8 cellular contexts compared by ENCODE assay signal in the genomic region with DNA sequence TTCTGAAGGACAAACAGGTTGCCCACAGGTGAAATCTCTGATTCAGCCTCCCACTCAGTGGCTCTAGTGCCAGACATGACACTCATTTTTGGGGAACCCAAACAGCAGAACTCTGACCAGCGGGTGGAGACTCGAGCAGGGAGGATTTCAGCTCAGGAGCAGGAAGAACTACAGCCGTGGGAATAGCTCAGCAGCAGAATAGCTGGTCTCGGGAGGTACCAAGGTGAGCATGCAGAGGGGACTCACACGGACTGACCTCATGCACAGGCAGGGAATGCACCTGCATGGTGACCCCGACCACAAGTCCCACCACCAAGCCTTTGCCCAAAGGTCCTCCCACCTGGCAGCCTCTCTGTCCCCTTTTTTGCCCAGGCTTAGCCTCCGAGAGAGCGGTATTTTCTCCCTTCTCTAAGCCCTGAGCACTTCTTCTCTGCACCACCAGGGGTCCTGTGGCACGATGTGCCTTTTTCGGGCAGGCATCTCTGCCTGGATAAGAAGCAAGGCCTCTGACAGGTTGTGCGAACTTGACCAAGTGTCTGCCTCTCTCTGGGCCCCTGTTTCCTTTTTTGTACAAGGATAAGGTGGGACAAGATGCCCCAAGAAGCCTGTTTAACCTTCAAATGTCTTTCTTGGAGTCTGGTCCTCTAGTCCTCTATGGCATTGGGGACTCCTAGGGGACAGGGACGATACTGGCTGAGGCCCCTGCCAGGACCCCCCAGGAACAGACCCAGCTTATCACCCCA. TPM values are rescaled to one million over a fixed set of nuclear protein-coding genes. Genes with fewer than 3 reads are reported as not detected.
DNase-seq lines count a peak whose midpoint lies in the region; ATAC-seq and TF ChIP-seq lines count a peak whose summit lies in the region.

No MANE protein-coding gene starts in this region.

- CTCF ChIA-PET in GM10248 (lab: Yijun Ruan, JAX) = interaction anchor here (0.6 to 2.7 kb wide), 12 partner anchors 9 to 185 kb away, joined by 3 to 26 read pairs (median 4); no protein-coding TSS in a partner anchor

- no peak for TF ChIP-seq POLR2A in body of pancreas (IDR thresholded peaks at IDR 0.05)

- DNase-seq in GM10248 (ENCODE audit: extremely low spot score) (peak; percentile 72), UCSD-AML1 (lab: John Stamatoyannopoulos, UW; ENCODE audit: unreplicated experiment) (peak; percentile 65), body of pancreas (peak; percentile 61 to 74 (median 67)), kidney tubule cell (ENCODE audit: low spot score) (peak; percentile 62), T1000 (lab: John Stamatoyannopoulos, UW) (no peak)
- DNase-seq in Jurkat, Clone E6-1 (ENCODE audit: low read depth, low spot score) = peak; percentile 68
- peak; percentile 58 for DNase-seq in stimulated activated CD8-positive, alpha-beta memory T cell treated with anti-CD3 and anti-CD28 coated beads, Interleukin-4, amount 100 ng/mL, for 24 hours (ENCODE audit: low read depth)

- peaks cover 6% of the 10 kb centered on the region for H3K4me1 ChIP-seq in body of pancreas

- WGBS in body of pancreas, 2 donors = 19 to 22% methylated on average over 7 to 12 of the region's 12 CpGs

- peak; percentile 79 for ATAC-seq in body of pancreas
- ATAC-seq in HG03342 (IDR thresholded peaks at IDR 0.05; ENCODE audit: unreplicated experiment) = no peak

- POLR2A ChIA-PET in GM10248 (lab: Yijun Ruan, JAX) = no interaction called here

- no peak overlapping the region for H3K27ac ChIP-seq in body of pancreas

- TF ChIP-seq CTCF in GM10248 (IDR thresholded peaks at IDR 0.05; ENCODE audit: control extremely low read depth, extremely low read depth, low read depth, missing control alignments) = peak; percentile 80
- peak; percentile 65 to 82 (median 78) for TF ChIP-seq CTCF in body of pancreas (IDR thresholded peaks at IDR 0.05)

- H3K36me3 ChIP-seq in body of pancreas (replicated peaks in 1 of 2; ENCODE audit: insufficient read depth in 1 of 2, low read depth in 2 of 2) = no peaks in the 10 kb centered on the region

- H3K27me3 ChIP-seq in body of pancreas = no peaks in the 10 kb centered on the region

- no peak overlapping the region for H3K4me3 ChIP-seq in Jurkat, Clone E6-1 (ENCODE audit: low read length)
- no peak overlapping the region for H3K4me3 ChIP-seq in body of pancreas

- H3K9me3 ChIP-seq in body of pancreas = no peaks in the 10 kb centered on the region

- intact Hi-C loops in body of pancreas (cut with DNase I) = no loop called here

RNA-seq across cellular contexts. Expression of a gene that starts 8.8 kb away (rescaled TPM):
- 0.49 TPM for polyA plus RNA-seq in Jurkat, Clone E6-1 (2012; ENCODE audit: insufficient read depth, insufficient read length)
- 1 to 10 TPM; 3.0 to 5.4 TPM for total RNA-seq in body of pancreas

RNA-seq across cellular contexts. Expression of a gene that starts 28.2 kb away (rescaled TPM):
- polyA plus RNA-seq in Jurkat, Clone E6-1 (2012; ENCODE audit: insufficient read depth, insufficient read length) = 46.7 TPM
- total RNA-seq in body of pancreas = 10 to 100 TPM; 54.0 to 58.0 TPM

RNA-seq across cellular contexts. Expression of a gene that starts 39.9 kb away (rescaled TPM):
- polyA plus RNA-seq in Jurkat, Clone E6-1 (2012; ENCODE audit: insufficient read depth, insufficient read length) = 14.8 TPM
- 10 to 100 TPM; 13.5 to 14.2 TPM for total RNA-seq in body of pancreas
